ENCODE assay signal across 2 cellular contexts in genomic region chr1:89175601-89176256, GRCh38.
A peak's percentile ranks its signal among the peaks of the same experiment; 100 is the strongest.
TF ChIP-seq lines count a peak whose summit lies in the region.

TSS of gene GBP7 (minus strand) at chr1:89176003. CDS start at chr1:89171935, 4,068 bp downstream.

TF ChIP-seq in liver, 16 proteins besides CTCF, POLR2A, EP300 and RAD21:
- no peak for TF ChIP-seq NR2F2 (IDR thresholded peaks at IDR 0.05)
- peak; percentile 78 for TF ChIP-seq HNF4G (IDR thresholded peaks at IDR 0.05)
- TF ChIP-seq RXRA (IDR thresholded peaks at IDR 0.05), result peak; percentile 47 to 51
- peak; percentile 85 for TF ChIP-seq TAF1 (conservative IDR thresholded peaks at IDR 0.05)
- no peak for TF ChIP-seq GABPA (IDR thresholded peaks at IDR 0.05 in 1 of 2, conservative IDR thresholded peaks at IDR 0.05 in 1 of 2)
- peak; percentile 59 for TF ChIP-seq YY1 (IDR thresholded peaks at IDR 0.05)
- no peak for TF ChIP-seq EGR1 (IDR thresholded peaks at IDR 0.05; ENCODE audit: low read depth in 2 of 2)
- TF ChIP-seq HNF4A (conservative IDR thresholded peaks at IDR 0.05), result peak; percentile 92 to 96
- TF ChIP-seq MAX (IDR thresholded peaks at IDR 0.05), result no peak
- no peak for TF ChIP-seq ATF3 (IDR thresholded peaks at IDR 0.05)
- no peak for TF ChIP-seq ZBTB33 (IDR thresholded peaks at IDR 0.05)
- TF ChIP-seq SP1 (IDR thresholded peaks at IDR 0.05), result peak; percentile 80
- no peak for TF ChIP-seq FOXA2 (IDR thresholded peaks at IDR 0.05)
- no peak for TF ChIP-seq FOXA1 (IDR thresholded peaks at IDR 0.05)
- TF ChIP-seq JUND (IDR thresholded peaks at IDR 0.05), result peak; percentile 12 to 23
- peak; percentile 37 for TF ChIP-seq REST (IDR thresholded peaks at IDR 0.05)

TF ChIP-seq in HepG2, 621 proteins besides CTCF, POLR2A, EP300 and RAD21:
- no peak for TF ChIP-seq TEF (CRISPR knock-in tag; IDR thresholded peaks at IDR 0.05)
- no peak for TF ChIP-seq ZFP82 (CRISPR knock-in tag; IDR thresholded peaks at IDR 0.05; ENCODE audit: borderline replicate concordance)
- TF ChIP-seq RBM39 (IDR thresholded peaks at IDR 0.05; ENCODE audit: low read depth, low read length, poor library complexity, severe bottlenecking), result no peak
- no peak for TF ChIP-seq RERE (CRISPR knock-in tag; IDR thresholded peaks at IDR 0.05; ENCODE audit: low read depth)
- no peak for TF ChIP-seq MXD1 (CRISPR knock-in tag; IDR thresholded peaks at IDR 0.05)
- no peak for TF ChIP-seq ZNF276 (CRISPR knock-in tag; IDR thresholded peaks at IDR 0.05; ENCODE audit: low read depth)
- TF ChIP-seq TBL1XR1 (IDR thresholded peaks at IDR 0.05; ENCODE audit: borderline replicate concordance, low read length, partially characterized antibody), result no peak
- no peak for TF ChIP-seq TMF1 (CRISPR knock-in tag; IDR thresholded peaks at IDR 0.05; ENCODE audit: low read depth)
- TF ChIP-seq ZNF484 (CRISPR knock-in tag; IDR thresholded peaks at IDR 0.05; ENCODE audit: borderline replicate concordance, low read depth), result no peak
- no peak for TF ChIP-seq ZNF639 (CRISPR knock-in tag; conservative IDR thresholded peaks at IDR 0.05)
- no peak for TF ChIP-seq SUZ12 (IDR thresholded peaks at IDR 0.05; ENCODE audit: low read depth, low read length)
- TF ChIP-seq PHF21A (CRISPR knock-in tag; IDR thresholded peaks at IDR 0.05), result no peak
- no peak for TF ChIP-seq SNRNP70 (IDR thresholded peaks at IDR 0.05; ENCODE audit: low read depth, low read length)
- no peak for TF ChIP-seq LCORL (IDR thresholded peaks at IDR 0.05)
- TF ChIP-seq LCORL (CRISPR knock-in tag; IDR thresholded peaks at IDR 0.05), result no peak
- no peak for TF ChIP-seq SRSF9 (IDR thresholded peaks at IDR 0.05; ENCODE audit: borderline replicate concordance, insufficient read depth, low read depth, low read length, poor library complexity, severe bottlenecking)
- no peak for TF ChIP-seq HCFC1 (IDR thresholded peaks at IDR 0.05; ENCODE audit: low read depth, low read length)
- TF ChIP-seq GMEB1 (CRISPR knock-in tag; IDR thresholded peaks at IDR 0.05; ENCODE audit: borderline replicate concordance), result no peak
- no peak for TF ChIP-seq ZNF562 (CRISPR knock-in tag; IDR thresholded peaks at IDR 0.05; ENCODE audit: borderline replicate concordance)
- no peak for TF ChIP-seq RFX1 (IDR thresholded peaks at IDR 0.05)
- TF ChIP-seq ETS1 (CRISPR knock-in tag; IDR thresholded peaks at IDR 0.05), result no peak
